8 cellular contexts compared by ENCODE assay signal in the genomic region with DNA sequence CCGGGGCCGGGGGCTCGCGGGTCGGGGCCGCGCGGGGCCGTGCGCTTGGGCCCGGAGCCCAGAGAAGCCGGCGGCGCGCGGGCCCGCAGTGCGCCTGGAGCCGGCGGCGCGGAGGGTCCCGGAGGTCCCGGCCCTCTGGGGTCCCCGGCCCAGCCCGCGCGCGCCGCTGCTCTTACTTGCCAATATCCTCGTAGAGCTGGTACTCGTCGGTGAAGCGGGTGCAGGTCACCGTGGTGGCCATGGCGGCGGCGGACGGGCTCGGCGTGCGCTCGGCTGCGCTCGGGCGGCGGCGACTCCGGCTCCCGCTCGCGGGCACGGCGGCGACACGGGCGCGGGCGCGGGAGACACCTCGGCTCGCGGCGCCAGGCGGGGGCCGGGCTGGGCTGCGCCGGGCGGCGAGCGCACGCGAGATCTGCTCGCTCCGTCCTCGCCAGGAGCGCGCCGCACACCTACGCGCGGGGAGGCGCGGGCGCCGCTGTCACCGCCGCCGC. TPM values are rescaled to one million over a fixed set of nuclear protein-coding genes. Genes with fewer than 3 reads are reported as not detected.
DNase-seq lines count a peak whose midpoint lies in the region; ATAC-seq, FAIRE-seq and TF ChIP-seq lines count a peak whose summit lies in the region.

A gene (minus strand): TSS at position 414 of the 491 bp plus-strand sequence. CDS start 173 bp downstream, at position 241.

- under 1% methylated on average over 89 of the region's 89 CpGs for WGBS in HUES64

- ATAC-seq in GM18867 (IDR thresholded peaks at IDR 0.05; ENCODE audit: unreplicated experiment): no peak

- H3K9ac ChIP-seq in HUES64 (ENCODE audit: low read depth, low read length): no peak within 1 kb of the TSS

- no peak for FAIRE-seq in GM12891 (lab: Jason Lieb, UNC)

- no peak within 1 kb of the TSS for H3K27ac ChIP-seq in HUES64 (ENCODE audit: low read depth, low read length)

- no peaks in the 10 kb centered on the region for H3K4me1 ChIP-seq in HUES64 (ENCODE audit: insufficient read depth, low read length)
- H3K4me1 ChIP-seq in BE2C: peaks cover 5% of the 10 kb centered on the region; the same call in 1 of the 2 replicates

- no peak for TF ChIP-seq POLR2A in GM12891 (IDR thresholded peaks at IDR 0.05; ENCODE audit: low read depth, low read length)

- H3K36me3 ChIP-seq in HUES64 (ENCODE audit: insufficient read depth, low read length): no peaks in the 10 kb centered on the region
- no peaks in the 10 kb centered on the region for H3K36me3 ChIP-seq in BE2C

- H3K4me3 ChIP-seq in HUES64 (ENCODE audit: low read length): peak within 1 kb of the TSS; percentile 44
- H3K4me3 ChIP-seq in BE2C (ENCODE audit: low read depth, low read length): no peak within 1 kb of the TSS

- DNase-seq in AG20443 (ENCODE audit: low spot score): peak; percentile 51
- peak; percentile 83 for DNase-seq in cerebellum (ENCODE audit: low spot score)
- DNase-seq in myocyte (ENCODE audit: low read depth): no peak
- no peak for DNase-seq in GM12891 (ENCODE audit: insufficient read length, low spot score)
- DNase-seq in dedifferentiated amniotic fluid mesenchymal stem cell (ENCODE audit: extremely low spot score): no peak
- DNase-seq in BE2C: no peak

- peaks cover 74% of the 10 kb centered on the region for H3K27me3 ChIP-seq in HUES64 (ENCODE audit: insufficient read depth, low read length)
- H3K27me3 ChIP-seq in BE2C: peaks cover 37% of the 10 kb centered on the region

- TF ChIP-seq CTCF in BE2C (IDR thresholded peaks at IDR 0.05; ENCODE audit: low read depth, low read length): no peak

- no peaks in the 10 kb centered on the region for H3K9me3 ChIP-seq in HUES64 (ENCODE audit: insufficient read depth, low read depth, low read length)
- no peaks in the 10 kb centered on the region for H3K9me3 ChIP-seq in BE2C

TF ChIP-seq in GM12891, 5 proteins besides CTCF, POLR2A, EP300 and RAD21:
- TF ChIP-seq POLR2AphosphoS5 (IDR thresholded peaks at IDR 0.05; ENCODE audit: low read depth, low read length) (no peak), POU2F2 (IDR thresholded peaks at IDR 0.05; ENCODE audit: low read depth, low read length) (no peak), TAF1 (IDR thresholded peaks at IDR 0.05; ENCODE audit: low read depth, low read length) (no peak), PAX5 (IDR thresholded peaks at IDR 0.05; ENCODE audit: insufficient read depth, low read length, severe bottlenecking) (no peak), SPI1 (IDR thresholded peaks at IDR 0.05; ENCODE audit: low read depth, low read length) (no peak)

RNA-seq across cellular contexts. Expression of the gene that starts here (rescaled TPM):
- 0.10 TPM for polyA plus RNA-seq in HUES64 (2013, experiment 1 of 2)
- polyA plus RNA-seq in HUES64 (2013, experiment 2 of 2): 0.38 TPM
- 33.6 TPM for total RNA-seq in cerebellum
- total RNA-seq in myocyte: 31.8 and 34.0 TPM in 2 replicates
- 5.9 TPM for polyA plus RNA-seq in myocyte (2012)
- 0.65 TPM for polyA plus RNA-seq in GM12891 (2012; ENCODE audit: low read depth, missing spikeins)
- polyA plus RNA-seq in BE2C (2012; ENCODE audit: insufficient read depth, insufficient read length, low read depth): 0.71 TPM

Comparison
In these comparisons a context has a peak if more than half of its experiments do, and no peak if none do; other contexts are left out.
1. DNase-seq: peak in AG20443 (single experiment) and cerebellum (single experiment); none in myocyte (single experiment), GM12891 (single experiment), dedifferentiated amniotic fluid mesenchymal stem cell (single experiment) and BE2C (single experiment).